ENCODE assay signal across 1 cellular context in the genomic region with DNA sequence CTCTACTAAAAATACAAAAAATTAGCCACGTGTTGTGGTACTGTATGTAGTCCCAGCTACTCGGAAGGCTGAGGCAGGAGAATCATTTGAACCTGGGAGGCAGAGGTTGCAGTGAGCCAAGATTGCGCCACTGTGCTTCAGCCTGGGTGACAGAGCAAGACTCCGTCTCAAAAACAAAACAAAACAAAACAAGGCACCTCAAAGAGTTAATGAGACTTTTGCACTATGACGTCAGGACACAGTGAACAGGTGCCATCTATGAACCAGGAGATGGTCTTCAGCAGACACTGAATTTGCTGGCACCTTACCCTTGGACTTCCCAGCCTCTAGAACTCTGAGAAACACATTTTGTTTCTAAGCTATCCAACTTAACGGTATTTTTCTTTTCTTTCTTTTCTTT.
TF ChIP-seq lines count a peak whose summit lies in the region.
"Not testable (repeated sequence)": the region's sequence is repeated elsewhere in the genome, so short reads cannot be mapped to it uniquely, and the experiment has no call there.

No MANE protein-coding gene starts in this region.

TF ChIP-seq in HepG2, 621 proteins besides CTCF, POLR2A, EP300 and RAD21:
- peak; percentile 24; the same call in 1 of the 2 replicates for TF ChIP-seq CEBPB (IDR thresholded peaks at IDR 0.05; ENCODE audit: borderline replicate concordance, low read depth, low read length)
- 0 out of 2 replicates have a peak, but pooled peaks have one; percentile 19 for TF ChIP-seq HNF4A (CRISPR knock-in tag; IDR thresholded peaks at IDR 0.05)
- TF ChIP-seq CREB1 (IDR thresholded peaks at IDR 0.05): peak; percentile 92
- TF ChIP-seq CREB1 (CRISPR knock-in tag; IDR thresholded peaks at IDR 0.05): peak; percentile 63
- peak; percentile 99 for TF ChIP-seq ZNF564 (CRISPR knock-in tag; IDR thresholded peaks at IDR 0.05)
- TF ChIP-seq ZNF12 (CRISPR knock-in tag; IDR thresholded peaks at IDR 0.05): peak; percentile 60
- peak; percentile 44; the same call in 1 of the 2 replicates for TF ChIP-seq CEBPG (CRISPR knock-in tag; IDR thresholded peaks at IDR 0.05)
- TF ChIP-seq ZNF441 (CRISPR knock-in tag; IDR thresholded peaks at IDR 0.05; ENCODE audit: borderline replicate concordance): peak; percentile 92
- TF ChIP-seq, protein P1, sequence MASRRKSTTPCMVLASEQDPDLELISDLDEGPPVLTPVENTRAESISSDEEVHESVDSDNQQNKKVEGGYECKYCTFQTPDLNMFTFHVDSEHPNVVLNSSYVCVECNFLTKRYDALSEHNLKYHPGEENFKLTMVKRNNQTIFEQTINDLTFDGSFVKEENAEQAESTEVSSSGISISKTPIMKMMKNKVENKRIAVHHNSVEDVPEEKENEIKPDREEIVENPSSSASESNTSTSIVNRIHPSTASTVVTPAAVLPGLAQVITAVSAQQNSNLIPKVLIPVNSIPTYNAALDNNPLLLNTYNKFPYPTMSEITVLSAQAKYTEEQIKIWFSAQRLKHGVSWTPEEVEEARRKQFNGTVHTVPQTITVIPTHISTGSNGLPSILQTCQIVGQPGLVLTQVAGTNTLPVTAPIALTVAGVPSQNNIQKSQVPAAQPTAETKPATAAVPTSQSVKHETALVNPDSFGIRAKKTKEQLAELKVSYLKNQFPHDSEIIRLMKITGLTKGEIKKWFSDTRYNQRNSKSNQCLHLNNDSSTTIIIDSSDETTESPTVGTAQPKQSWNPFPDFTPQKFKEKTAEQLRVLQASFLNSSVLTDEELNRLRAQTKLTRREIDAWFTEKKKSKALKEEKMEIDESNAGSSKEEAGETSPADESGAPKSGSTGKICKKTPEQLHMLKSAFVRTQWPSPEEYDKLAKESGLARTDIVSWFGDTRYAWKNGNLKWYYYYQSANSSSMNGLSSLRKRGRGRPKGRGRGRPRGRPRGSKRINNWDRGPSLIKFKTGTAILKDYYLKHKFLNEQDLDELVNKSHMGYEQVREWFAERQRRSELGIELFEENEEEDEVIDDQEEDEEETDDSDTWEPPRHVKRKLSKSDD (CRISPR knock-in tag; IDR thresholded peaks at IDR 0.05; ENCODE audit: low read depth): 0 out of 2 replicates have a peak, but pooled peaks have one; percentile 47
- peak; percentile 79; the same call in 1 of the 2 replicates for TF ChIP-seq ZBTB21 (CRISPR knock-in tag; IDR thresholded peaks at IDR 0.05)
- peak; percentile 89 for TF ChIP-seq ATF7 (IDR thresholded peaks at IDR 0.05)
- TF ChIP-seq ATF7 (CRISPR knock-in tag; IDR thresholded peaks at IDR 0.05): not testable (repeated sequence)
- TF ChIP-seq ZNF652 (CRISPR knock-in tag; IDR thresholded peaks at IDR 0.05; ENCODE audit: borderline replicate concordance, low read depth): peak; percentile 90
- peak; percentile 21; the same call in 1 of the 2 replicates for TF ChIP-seq HOXA3 (CRISPR knock-in tag; IDR thresholded peaks at IDR 0.05)
